ENCODE assay signal across 7 cellular contexts in genomic region chr6:161694995-161695394, GRCh38.
A peak's percentile ranks its signal among the peaks of the same experiment; 100 is the strongest.
DNase-seq lines count a peak whose midpoint lies in the region; ATAC-seq and TF ChIP-seq lines count a peak whose summit lies in the region.

No MANE protein-coding gene starts in this region.

- no peak for ATAC-seq in psoas muscle

- no peaks in the 10 kb centered on the region for H3K9me3 ChIP-seq in psoas muscle
- no peaks in the 10 kb centered on the region for H3K9me3 ChIP-seq in effector memory CD4-positive, alpha-beta T cell (ENCODE audit: control insufficient read depth, low read length)

- H3K27ac ChIP-seq in KMS-11 = no peak overlapping the region
- H3K27ac ChIP-seq in psoas muscle = no peak overlapping the region
- no peak overlapping the region for H3K27ac ChIP-seq in effector memory CD4-positive, alpha-beta T cell (ENCODE audit: insufficient read depth, low read length, poor library complexity, severe bottlenecking)

- TF ChIP-seq CTCF in GM12873 (IDR thresholded peaks at IDR 0.05; ENCODE audit: insufficient read depth, low read depth, low read length, missing control alignments) (peak; percentile 52), KMS-11 (conservative IDR thresholded peaks at IDR 0.05; ENCODE audit: low read depth, low read length) (peak; percentile 59), cardiac fibroblast (IDR thresholded peaks at IDR 0.05; ENCODE audit: low read depth, low read length) (peak; percentile 56), psoas muscle (IDR thresholded peaks at IDR 0.05) (peak; percentile 48)

- H3K27me3 ChIP-seq in KMS-11 (ENCODE audit: insufficient read depth, low read depth) = no peaks in the 10 kb centered on the region
- no peaks in the 10 kb centered on the region for H3K27me3 ChIP-seq in psoas muscle (ENCODE audit: insufficient read depth in 3 of 3, low read length in 2 of 3)
- H3K27me3 ChIP-seq in effector memory CD4-positive, alpha-beta T cell (replicated peaks; ENCODE audit: control insufficient read depth, insufficient read depth, low read length, poor library complexity, severe bottlenecking) = no peaks in the 10 kb centered on the region

- H3K36me3 ChIP-seq in KMS-11 (ENCODE audit: insufficient read depth) (no peaks in the 10 kb centered on the region), psoas muscle (ENCODE audit: insufficient read depth in 1 of 2, low read depth in 1 of 2) (no peaks in the 10 kb centered on the region)
- H3K36me3 ChIP-seq in effector memory CD4-positive, alpha-beta T cell (ENCODE audit: control insufficient read depth, insufficient read depth, low read length) = no peaks in the 10 kb centered on the region

- H3K79me2 ChIP-seq in KMS-11 (ENCODE audit: insufficient read depth, low read depth) = no peaks in the 10 kb centered on the region

- DNase-seq in cardiac fibroblast (ENCODE audit: low read depth in 2 of 2) (peak; percentile 48 to 53), psoas muscle (no peak), cerebellum (ENCODE audit: low spot score) (no peak)
- no peak for DNase-seq in effector memory CD4-positive, alpha-beta T cell
- no peak for DNase-seq in activated CD4-positive, CD25-positive, alpha-beta regulatory T cell (lab: John Stamatoyannopoulos, UW)

- 73 to 82% (median 78%) methylated on average over 3 of the region's 3 CpGs for WGBS in psoas muscle, 3 donors

- H2AFZ ChIP-seq in KMS-11 (ENCODE audit: low read depth) = no peak overlapping the region

- H3K4me3 ChIP-seq in KMS-11 (IDR thresholded peaks at IDR 0.05; ENCODE audit: insufficient read depth, low read depth, low read length) (no peak overlapping the region), cardiac fibroblast (replicated peaks in 1 of 2; ENCODE audit: low read depth in 2 of 2, low read length in 2 of 2) (no peak overlapping the region), psoas muscle (no peak overlapping the region)
- no peak overlapping the region for H3K4me3 ChIP-seq in effector memory CD4-positive, alpha-beta T cell (ENCODE audit: insufficient read depth, low read depth, low read length, poor library complexity, severe bottlenecking)

- no peaks in the 10 kb centered on the region for H4K20me1 ChIP-seq in KMS-11 (ENCODE audit: insufficient read depth)

- H3K4me2 ChIP-seq in KMS-11 = no peak overlapping the region

- no peak overlapping the region for H3K9ac ChIP-seq in KMS-11

- H3K4me1 ChIP-seq in KMS-11 (ENCODE audit: low read depth, poor library complexity, severe bottlenecking) = no peaks in the 10 kb centered on the region
- H3K4me1 ChIP-seq in psoas muscle = no peaks in the 10 kb centered on the region
- H3K4me1 ChIP-seq in effector memory CD4-positive, alpha-beta T cell (ENCODE audit: control insufficient read depth, insufficient read depth, low read length, poor library complexity, severe bottlenecking) = no peaks in the 10 kb centered on the region

- intact Hi-C loops in psoas muscle (cut with DNase I) = loop anchor here (5.0 to 10.0 kb wide), 4 partner anchors 78 to 300 kb away; no protein-coding TSS in a partner anchor

Comparison
In these comparisons a context has a peak if more than half of its experiments do, and no peak if none do; other contexts are left out.
1. DNase-seq: peak in cardiac fibroblast (2 of 2); none in psoas muscle (0 of 2), cerebellum (single experiment), effector memory CD4-positive, alpha-beta T cell (0 of 3) and activated CD4-positive, CD25-positive, alpha-beta regulatory T cell (0 of 4).
2. Peak in every context shown above with its lines, with median percentiles within 50 percentile points of each other: CTCF ChIP-seq.